11 cellular contexts compared by ENCODE assay signal in genomic region chr17:43003542-43004172, GRCh38. TPM values are rescaled to one million over a fixed set of nuclear protein-coding genes. Genes with fewer than 3 reads are reported as not detected.
DNase-seq lines count a peak whose midpoint lies in the region; ATAC-seq, FAIRE-seq and TF ChIP-seq lines count a peak whose summit lies in the region.
"Had no signal": no experiment of that assay in that cellular context is flagged by ENCODE, and none has a peak within 500 bp of the region (broad histone marks: within the 10 kb centered on the region; RNA-seq: fewer than 3 reads in every experiment).

No MANE protein-coding gene starts in this region.

- H3K4me3 Mint-ChIP-seq in activated T-cell treated with anti-CD3 and anti-CD28 coated beads, Interleukin-2, amount 50 U/mL, for 72 hours = no peak overlapping the region
- H3K4me3 Mint-ChIP-seq: dendritic cell treated with granulocyte-macrophage colony-stimulating factor and Interleukin-4, amounts not matched to agents 40 ng/mL and 50 ng/mL, for 4 days had no signal

- in situ Hi-C loops in GM13977 (cut with MboI; ENCODE audit: low pct_unique_long_range_greater_than_20kb, low sequenced_read_pairs, unreplicated experiment) = no loop called here

- H3K36me3 ChIP-seq in subcutaneous abdominal adipose tissue (ENCODE audit: control insufficient read depth in 5 of 5, insufficient read depth in 5 of 5, low read length in 5 of 5) = peaks cover 7 to 37% (median 34%) of the 10 kb centered on the region in 5 donors

- no peak for DNase-seq in activated T-cell treated with anti-CD3 and anti-CD28 coated beads, Interleukin-2, amount 50 U/mL, for 72 hours
- no peak for DNase-seq in activated T-cell treated with anti-CD3 and anti-CD28 coated beads for 4 hours
- peak; percentile 49 for DNase-seq in RCC 7860 (ENCODE audit: low spot score)
- no peak for DNase-seq in erythroblast (lab: John Stamatoyannopoulos, UW)
- DNase-seq in GM13977 (ENCODE audit: low spot score) = no peak
- DNase-seq: left lung, T-helper 9 cell had no signal

- TF ChIP-seq POLR2A in erythroblast (IDR thresholded peaks at IDR 0.05; ENCODE audit: low read length) (peak; percentile 35), GM18505 (IDR thresholded peaks at IDR 0.05; ENCODE audit: borderline replicate concordance, extremely low read depth, insufficient read depth, insufficient read length) (no peak)

- peaks cover 11 to 25% of the 10 kb centered on the region in 2 donors for H3K36me3 Mint-ChIP-seq in activated T-cell treated with anti-CD3 and anti-CD28 coated beads, Interleukin-2, amount 50 U/mL, for 72 hours (ENCODE audit: insufficient read depth in 2 of 2)

- no peak overlapping the region for H3K4me3 ChIP-seq in subcutaneous abdominal adipose tissue (ENCODE audit: low read depth in 1 of 5, low read length in 5 of 5)
- H3K4me3 ChIP-seq: left lung had no signal

- peak overlapping the region; percentile 13 for H3K27ac ChIP-seq in subcutaneous abdominal adipose tissue (ENCODE audit: low read depth, low read length)
- H3K27ac ChIP-seq: left lung had no signal

- H3K4me1 Mint-ChIP-seq in activated T-cell treated with anti-CD3 and anti-CD28 coated beads, Interleukin-2, amount 50 U/mL, for 72 hours (ENCODE audit: low read depth) = peaks cover 69% of the 10 kb centered on the region

- H3K27ac Mint-ChIP-seq in activated T-cell treated with anti-CD3 and anti-CD28 coated beads, Interleukin-2, amount 50 U/mL, for 72 hours = peak overlapping the region; percentile 7
- H3K27ac Mint-ChIP-seq: dendritic cell treated with granulocyte-macrophage colony-stimulating factor and Interleukin-4, amounts not matched to agents 40 ng/mL and 50 ng/mL, for 4 days had no signal

- H3K27me3 ChIP-seq in subcutaneous abdominal adipose tissue (ENCODE audit: control insufficient read depth in 5 of 5, insufficient read depth in 4 of 5, low read length in 5 of 5) = no peaks in the 10 kb centered on the region
- H3K27me3 ChIP-seq: left lung had no signal

- FAIRE-seq in RCC 7860 (lab: Jason Lieb, UNC) = no peak

- ATAC-seq in activated T-cell treated with anti-CD3 and anti-CD28 coated beads, Interleukin-2, amount 50 U/mL, for 72 hours (replicated peaks in 1 of 2) = no peak
- no peak for ATAC-seq in HG02870 (IDR thresholded peaks at IDR 0.05; ENCODE audit: unreplicated experiment)
- ATAC-seq in GM18505 (IDR thresholded peaks at IDR 0.05; ENCODE audit: unreplicated experiment) = no peak
- ATAC-seq: left lung had no signal

- no peaks in the 10 kb centered on the region for H3K9me3 Mint-ChIP-seq in activated T-cell treated with anti-CD3 and anti-CD28 coated beads, Interleukin-2, amount 50 U/mL, for 72 hours
- H3K9me3 Mint-ChIP-seq: dendritic cell treated with granulocyte-macrophage colony-stimulating factor and Interleukin-4, amounts not matched to agents 40 ng/mL and 50 ng/mL, for 4 days had no signal

- no peak overlapping the region for H3K9ac ChIP-seq in subcutaneous abdominal adipose tissue (ENCODE audit: low read length in 5 of 5)

- TF ChIP-seq CTCF in GM13977 (IDR thresholded peaks at IDR 0.05; ENCODE audit: extremely low read depth, insufficient read depth, missing control alignments) = no peak

- peaks cover 8 to 46% (median 38%) of the 10 kb centered on the region in 5 donors for H3K4me1 ChIP-seq in subcutaneous abdominal adipose tissue (ENCODE audit: control insufficient read depth in 5 of 5, insufficient read depth in 5 of 5, low read length in 5 of 5)

- H3K9me3 ChIP-seq in subcutaneous abdominal adipose tissue (ENCODE audit: control insufficient read depth in 5 of 5, low read length in 5 of 5) = no peaks in the 10 kb centered on the region
- H3K9me3 ChIP-seq: left lung had no signal

- H3K27me3 Mint-ChIP-seq in activated T-cell treated with anti-CD3 and anti-CD28 coated beads, Interleukin-2, amount 50 U/mL, for 72 hours (ENCODE audit: low read depth) = no peaks in the 10 kb centered on the region
- H3K27me3 Mint-ChIP-seq: dendritic cell treated with granulocyte-macrophage colony-stimulating factor and Interleukin-4, amounts not matched to agents 40 ng/mL and 50 ng/mL, for 4 days had no signal

RNA-seq across cellular contexts. Expression of gene IFI35, which starts 2.9 kb away (rescaled TPM):
- 10 to 100 TPM; 28.3 to 63.3 TPM for total RNA-seq in activated T-cell treated with anti-CD3 and anti-CD28 coated beads, Interleukin-2, amount 50 U/mL, for 72 hours

RNA-seq across cellular contexts. Expression of gene RPL27, which starts 5.4 kb away (rescaled TPM):
- 1,000 to 10,000 TPM; 1,142 to 1,191 TPM for total RNA-seq in activated T-cell treated with anti-CD3 and anti-CD28 coated beads, Interleukin-2, amount 50 U/mL, for 72 hours

RNA-seq across cellular contexts. Expression of gene VAT1, which starts 18.5 kb away (rescaled TPM):
- 10 to 100 TPM; 13.2 to 23.2 TPM for total RNA-seq in activated T-cell treated with anti-CD3 and anti-CD28 coated beads, Interleukin-2, amount 50 U/mL, for 72 hours

RNA-seq across cellular contexts. Expression of gene RND2, which starts 21.4 kb away (rescaled TPM):
- not detected for total RNA-seq in activated T-cell treated with anti-CD3 and anti-CD28 coated beads, Interleukin-2, amount 50 U/mL, for 72 hours

RNA-seq across cellular contexts. Expression of gene RUNDC1, which starts 23.3 kb away (rescaled TPM):
- total RNA-seq in activated T-cell treated with anti-CD3 and anti-CD28 coated beads, Interleukin-2, amount 50 U/mL, for 72 hours = 10 to 100 TPM in 1 of 2 donors, 1 to 10 TPM in 1; 10.0 to 11.5 TPM
